In genomic region chr3:150083653-150084037, GRCh38 we compare ENCODE assay signal across 1 cellular context.
TF ChIP-seq lines count a peak whose summit lies in the region.

No MANE protein-coding gene starts in this region.

TF ChIP-seq in A549, 52 proteins besides CTCF, POLR2A, EP300 and RAD21 (continued from another document):
- TF ChIP-seq REST (IDR thresholded peaks at IDR 0.05) (no peak), NR3C1 (IDR thresholded peaks at IDR 0.05) (no peak), NPAS2 (CRISPR knock-in tag; IDR thresholded peaks at IDR 0.05; ENCODE audit: borderline replicate concordance) (no peak)
TF ChIP-seq in A549: peak in this region for 0.
